ENCODE assay signal across 8 cellular contexts in the genomic region with DNA sequence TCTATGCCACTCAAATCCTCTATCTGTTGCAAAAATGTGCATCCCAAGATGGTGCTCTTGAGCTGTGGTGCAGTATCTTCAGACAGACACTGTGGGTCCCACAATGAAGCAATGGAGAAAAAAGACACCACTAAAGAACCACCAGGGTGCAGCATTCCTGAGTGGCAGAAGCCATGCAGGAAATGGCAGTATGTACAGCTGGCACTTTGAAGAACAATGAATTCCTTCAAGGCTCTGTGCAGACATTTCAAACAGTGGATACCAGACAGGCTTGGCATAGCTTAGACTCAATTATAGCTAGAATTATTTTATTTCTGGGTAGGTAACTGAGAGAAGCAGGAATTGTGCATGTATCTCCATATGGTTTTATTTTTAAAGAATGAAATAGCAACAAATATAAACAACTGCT. TPM values are rescaled to one million over a fixed set of nuclear protein-coding genes. Genes with fewer than 3 reads are reported as not detected.
DNase-seq lines count a peak whose midpoint lies in the region; FAIRE-seq and TF ChIP-seq lines count a peak whose summit lies in the region.

No MANE protein-coding gene starts in this region.

- POLR2A ChIA-PET in OCI-LY7 (lab: Charles Lee) = no interaction called here

- H3K36me3 ChIP-seq in OCI-LY7 (ENCODE audit: insufficient read depth, low read length) = no peaks in the 10 kb centered on the region
- H3K36me3 ChIP-seq in testis (ENCODE audit: low read depth, missing control alignments) = no peaks in the 10 kb centered on the region

- no peaks in the 10 kb centered on the region for H4K20me1 ChIP-seq in OCI-LY7 (ENCODE audit: insufficient read depth, low read length)

- peak; percentile 24 for DNase-seq in stimulated activated CD4-positive, alpha-beta T cell treated with anti-CD3 and anti-CD28 coated beads, Interleukin-15, amount 100 ng/mL, for 24 hours
- DNase-seq in stimulated activated CD4-positive, alpha-beta T cell treated with anti-CD3 and anti-CD28 coated beads, Interleukin-12 subunit alpha, Interleukin-12 subunit beta, amount 100 ng/mL, for 4 hours = no peak
- DNase-seq in H54 (ENCODE audit: insufficient read length, low spot score) (peak; percentile 33), OCI-LY7 (ENCODE audit: low spot score) (peak; percentile 40), brain pericyte (ENCODE audit: low read depth, low spot score) (peak; percentile 70), kidney tubule cell (ENCODE audit: low spot score) (peak; percentile 90), testis (peak; percentile 75)
- peak; percentile 71 for DNase-seq in Jurkat, Clone E6-1 (ENCODE audit: low read depth, low spot score)

- no peaks in the 10 kb centered on the region for H3K9me3 ChIP-seq in OCI-LY7 (ENCODE audit: low read length)
- H3K9me3 ChIP-seq in testis = no peaks in the 10 kb centered on the region

- no TSS peak for BruUV-seq in OCI-LY7 (replicated peaks; lab: Mats Ljungman, UMichigan)

- intact Hi-C loops in OCI-LY7 (cut with micrococcal nuclease; ENCODE audit: unreplicated experiment) = loop anchor here (10.0 kb wide), 1 partner anchor 110 kb away; no protein-coding TSS in a partner anchor
- intact Hi-C loops in testis (cut with DNase I; ENCODE audit: low total_unique reads) = no loop called here

- H3K27me3 ChIP-seq in testis = no peaks in the 10 kb centered on the region

- no peaks in the 10 kb centered on the region for H3K9me2 ChIP-seq in OCI-LY7 (ENCODE audit: insufficient read depth, low read length)

- TF ChIP-seq CTCF in OCI-LY7 (conservative IDR thresholded peaks at IDR 0.05; ENCODE audit: low read length) = peak; percentile 74
- TF ChIP-seq CTCF in testis (IDR thresholded peaks at IDR 0.05) = peak; percentile 37 to 52 (median 41)

- H3K4me3 ChIP-seq in Jurkat, Clone E6-1 (ENCODE audit: low read length) = no peak overlapping the region
- H3K4me3 ChIP-seq in OCI-LY7 (ENCODE audit: low read depth, low read length, poor library complexity, severe bottlenecking) = no peak overlapping the region
- no peak overlapping the region for H3K4me3 ChIP-seq in testis

- H3K79me2 ChIP-seq in OCI-LY7 (ENCODE audit: insufficient read depth, low read depth, low read length) = no peaks in the 10 kb centered on the region

- H3K27ac ChIP-seq in OCI-LY7 (ENCODE audit: low read depth, low read length, poor library complexity, severe bottlenecking) (no peak overlapping the region), testis (no peak overlapping the region)

- H3K4me2 ChIP-seq in OCI-LY7 (ENCODE audit: low read length) = no peak overlapping the region

- CTCF ChIA-PET in OCI-LY7 (lab: Charles Lee; ENCODE audit: unreplicated experiment) = no interaction called here

- peak; percentile 73 for FAIRE-seq in H54 (lab: Jason Lieb, UNC)

- H2AFZ ChIP-seq in OCI-LY7 (ENCODE audit: low read length) = no peak overlapping the region

- TF ChIP-seq POLR2A in H54 (IDR thresholded peaks at IDR 0.05; ENCODE audit: low read depth, low read length) = no peak
- TF ChIP-seq POLR2A in testis (IDR thresholded peaks at IDR 0.05) = no peak

- no peaks in the 10 kb centered on the region for H3K4me1 ChIP-seq in OCI-LY7 (ENCODE audit: insufficient read depth, low read length, poor library complexity, severe bottlenecking)
- peaks cover 8% of the 10 kb centered on the region for H3K4me1 ChIP-seq in testis

RNA-seq across cellular contexts. Expression of gene HDAC2, which starts 24.0 kb away (rescaled TPM):
- 80.2 TPM for polyA plus RNA-seq in Jurkat, Clone E6-1 (2012; ENCODE audit: insufficient read depth, insufficient read length)
- 37.3 and 40.5 TPM in 2 replicates for total RNA-seq in OCI-LY7 (2014; rRNA removed; shearing (Covaris generic))
- 121 and 141 TPM in 2 replicates for total RNA-seq in OCI-LY7 (2022)
- total RNA-seq in testis = 100 to 1,000 TPM in 1 of 2 donors, 10 to 100 TPM in 1; 99.3 to 146 TPM
- 119 TPM for polyA plus RNA-seq in testis (ENCODE audit: insufficient read depth, low read depth, low replicate concordance)
